In genomic region chr17:3765981-3766380, GRCh38 we compare ENCODE assay signal across 1 cellular context.
TF ChIP-seq lines count a peak whose summit lies in the region.

No MANE protein-coding gene starts in this region.

TF ChIP-seq in SK-N-SH, 30 proteins besides CTCF, POLR2A, EP300 and RAD21:
- TF ChIP-seq RFX5 (IDR thresholded peaks at IDR 0.05; ENCODE audit: low read length) (no peak), TAF1 (IDR thresholded peaks at IDR 0.05; ENCODE audit: borderline replicate concordance, low read depth, low read length) (no peak), RCOR1 (IDR thresholded peaks at IDR 0.05; ENCODE audit: low read length) (no peak), NRF1 (IDR thresholded peaks at IDR 0.05; ENCODE audit: low read depth, low read length) (no peak), SIN3A (IDR thresholded peaks at IDR 0.05; ENCODE audit: borderline replicate concordance, low read depth, low read length) (no peak), GATA2 (CRISPR knock-in tag; IDR thresholded peaks at IDR 0.05) (no peak), USF1 (IDR thresholded peaks at IDR 0.05; ENCODE audit: borderline replicate concordance, low read depth) (no peak), GABPA (IDR thresholded peaks at IDR 0.05; ENCODE audit: low read depth) (no peak), FOXM1 (IDR thresholded peaks at IDR 0.05; ENCODE audit: low read depth) (no peak), REST (IDR thresholded peaks at IDR 0.05; ENCODE audit: low read depth, low read length) (no peak), FOXJ3 (CRISPR knock-in tag; IDR thresholded peaks at IDR 0.05) (no peak), EZH2phosphoT487 (IDR thresholded peaks at IDR 0.05; ENCODE audit: borderline replicate concordance, low read depth) (no peak), MXI1 (IDR thresholded peaks at IDR 0.05; ENCODE audit: low read depth, low read length) (no peak)
TF ChIP-seq in SK-N-SH: peak in this region for 0.
